Comparison of ENCODE assay signal across 8 cellular contexts in the genomic region with DNA sequence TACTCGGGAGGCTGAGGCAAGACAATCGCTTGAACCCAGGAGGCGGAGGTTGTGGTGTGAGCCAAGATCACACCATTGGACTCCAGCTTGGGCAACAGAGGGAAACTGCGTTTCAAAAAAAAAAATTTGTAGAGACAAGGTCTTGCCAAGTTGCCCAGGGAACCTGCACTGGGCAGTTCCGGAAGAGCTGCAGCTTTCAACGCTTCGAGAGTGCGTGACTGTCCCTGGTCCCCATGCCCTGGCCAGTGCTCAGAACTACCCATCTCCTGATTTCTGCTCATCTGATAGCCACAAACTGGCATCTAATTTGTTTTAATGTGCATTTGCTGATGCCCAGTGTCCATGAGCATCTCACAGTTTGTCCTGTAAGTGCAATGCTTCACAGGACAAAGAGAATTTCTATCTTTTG. TPM values are rescaled to one million over a fixed set of nuclear protein-coding genes. Genes with fewer than 3 reads are reported as not detected.
DNase-seq lines count a peak whose midpoint lies in the region; ATAC-seq and TF ChIP-seq lines count a peak whose summit lies in the region.

No MANE protein-coding gene starts in this region.

- H3K27me3 Mint-ChIP-seq in activated T-cell treated with anti-CD3 and anti-CD28 coated beads, Interleukin-2, amount 50 U/mL, for 4 hours (ENCODE audit: low read depth): no peaks in the 10 kb centered on the region
- H3K27me3 Mint-ChIP-seq in stimulated activated naive B cell treated with anti-CD40 and anti-IgM and Interleukin-4, amounts not matched to agents 10 μg/mL and 1 μg/mL and 100 μg/mL, for 72 hours: no peaks in the 10 kb centered on the region

- peaks cover 0 to 24% of the 10 kb centered on the region in 2 donors for H3K4me1 ChIP-seq in right atrium auricular region

- H3K36me3 ChIP-seq in right atrium auricular region: peaks cover 39% of the 10 kb centered on the region

- no peak for ATAC-seq in activated T-cell treated with anti-CD3 and anti-CD28 coated beads, Interleukin-2, amount 50 U/mL, for 4 hours
- no peak for ATAC-seq in stimulated activated naive B cell treated with anti-CD40 and anti-IgM and Interleukin-4, amounts not matched to agents 10 μg/mL and 1 μg/mL and 100 μg/mL, for 72 hours (replicated peaks)
- ATAC-seq in GM21381 (IDR thresholded peaks at IDR 0.05; ENCODE audit: unreplicated experiment): no peak

- peak overlapping the region; percentile 96 for H3K4me3 Mint-ChIP-seq in activated T-cell treated with anti-CD3 and anti-CD28 coated beads, Interleukin-2, amount 50 U/mL, for 4 hours
- peak overlapping the region; percentile 95 to 100 for H3K4me3 Mint-ChIP-seq in stimulated activated naive B cell treated with anti-CD40 and anti-IgM and Interleukin-4, amounts not matched to agents 10 μg/mL and 1 μg/mL and 100 μg/mL, for 72 hours

- no peaks in the 10 kb centered on the region for H3K9me3 ChIP-seq in right atrium auricular region

- H3K4me1 Mint-ChIP-seq in activated T-cell treated with anti-CD3 and anti-CD28 coated beads, Interleukin-2, amount 50 U/mL, for 4 hours (ENCODE audit: low read depth): peaks cover 23% of the 10 kb centered on the region
- H3K4me1 Mint-ChIP-seq in stimulated activated naive B cell treated with anti-CD40 and anti-IgM and Interleukin-4, amounts not matched to agents 10 μg/mL and 1 μg/mL and 100 μg/mL, for 72 hours: peaks cover 21 to 42% of the 10 kb centered on the region in 2 donors

- peak; percentile 35 for DNase-seq in activated T-cell treated with anti-CD3 and anti-CD28 coated beads, Interleukin-2, amount 50 U/mL, for 1 hour
- DNase-seq in activated T-cell treated with anti-CD3 and anti-CD28 coated beads for 4 hours: no peak
- DNase-seq in activated T-cell treated with anti-CD3 and anti-CD28 coated beads, Interleukin-2, amount 50 U/mL, for 4 hours: no peak
- no peak for DNase-seq in right atrium auricular region (ENCODE audit: low spot score)
- DNase-seq in stimulated activated naive B cell treated with anti-CD40 and anti-IgM and Interleukin-4, amounts not matched to agents 10 μg/mL and 1 μg/mL and 100 μg/mL, for 72 hours: no peak
- no peak for DNase-seq in hepatic stellate cell (ENCODE audit: low spot score)
- no peak for DNase-seq in stimulated activated CD4-positive, alpha-beta T cell treated with anti-CD3 and anti-CD28 coated beads, Interleukin-4, amount 100 ng/mL, for 24 hours

- no peak for TF ChIP-seq CTCF in right atrium auricular region (IDR thresholded peaks at IDR 0.05)

- peak overlapping the region in 1 of 2 donors; percentile 98 for H3K27ac ChIP-seq in right atrium auricular region

- H3K9me3 Mint-ChIP-seq in activated T-cell treated with anti-CD3 and anti-CD28 coated beads, Interleukin-2, amount 50 U/mL, for 4 hours: no peaks in the 10 kb centered on the region
- peaks cover 0 to 3% of the 10 kb centered on the region in 2 donors for H3K9me3 Mint-ChIP-seq in stimulated activated naive B cell treated with anti-CD40 and anti-IgM and Interleukin-4, amounts not matched to agents 10 μg/mL and 1 μg/mL and 100 μg/mL, for 72 hours

- H3K36me3 Mint-ChIP-seq in activated T-cell treated with anti-CD3 and anti-CD28 coated beads, Interleukin-2, amount 50 U/mL, for 4 hours (ENCODE audit: insufficient read depth): peaks cover 34% of the 10 kb centered on the region
- peaks cover 41 to 47% of the 10 kb centered on the region in 2 donors for H3K36me3 Mint-ChIP-seq in stimulated activated naive B cell treated with anti-CD40 and anti-IgM and Interleukin-4, amounts not matched to agents 10 μg/mL and 1 μg/mL and 100 μg/mL, for 72 hours

- peak overlapping the region; percentile 67 to 94 for H3K4me3 ChIP-seq in right atrium auricular region

- peak overlapping the region; percentile 100 for H3K27ac Mint-ChIP-seq in stimulated activated naive B cell treated with anti-CD40 and anti-IgM and Interleukin-4, amounts not matched to agents 10 μg/mL and 1 μg/mL and 100 μg/mL, for 72 hours

- no peaks in the 10 kb centered on the region for H3K27me3 ChIP-seq in right atrium auricular region

RNA-seq across cellular contexts. Expression of a gene that starts 4.0 kb away (rescaled TPM):
- 1,000 to 10,000 TPM; 3,953 to 4,676 (median 4,016) TPM for total RNA-seq in activated T-cell treated with anti-CD3 and anti-CD28 coated beads, Interleukin-2, amount 50 U/mL, for 4 hours
- 1,000 to 10,000 TPM; 1,076 to 1,610 TPM for total RNA-seq in right atrium auricular region

RNA-seq across cellular contexts. Expression of a gene that starts 19.5 kb away (rescaled TPM):
- under 1 TPM in 2 of 3 donors, not detected in 1; 0.33 to 0.58 TPM for total RNA-seq in activated T-cell treated with anti-CD3 and anti-CD28 coated beads, Interleukin-2, amount 50 U/mL, for 4 hours
- total RNA-seq in right atrium auricular region: under 1 TPM; 0.63 to 0.74 TPM

RNA-seq across cellular contexts. Expression of a gene that starts 43.5 kb away (rescaled TPM):
- 10 to 100 TPM; 59.3 to 63.3 (median 61.6) TPM for total RNA-seq in activated T-cell treated with anti-CD3 and anti-CD28 coated beads, Interleukin-2, amount 50 U/mL, for 4 hours
- total RNA-seq in right atrium auricular region: 10 to 100 TPM; 12.8 to 13.7 TPM

Comparison
In these comparisons a context has a peak if more than half of its experiments do, and no peak if none do; other contexts are left out.
1. RNA of a gene that starts 43.5 kb away (total RNA-seq): 59.3 to 63.3 TPM in activated T-cell treated with anti-CD3 and anti-CD28 coated beads, Interleukin-2, amount 50 U/mL, for 4 hours; 12.8 to 13.7 TPM in right atrium auricular region; every median in the first group is over 4 times any median in the second.